In genomic region chr1:109659997-109660755, GRCh38 we compare ENCODE assay signal across 17 cellular contexts. TPM values are rescaled to one million over a fixed set of nuclear protein-coding genes. Genes with fewer than 3 reads are reported as not detected.
DNase-seq lines count a peak whose midpoint lies in the region; ATAC-seq and TF ChIP-seq lines count a peak whose summit lies in the region.
"Had no signal": no experiment of that assay in that cellular context is flagged by ENCODE, and none has a peak within 500 bp of the region (broad histone marks: within the 10 kb centered on the region; RNA-seq: fewer than 3 reads in every experiment).

No MANE protein-coding gene starts in this region.

- peak overlapping the region; percentile 72 for H3K4me3 Mint-ChIP-seq in nephron progenitor cell
- H3K4me3 Mint-ChIP-seq in CD4-positive, alpha-beta T cell = no peak overlapping the region
- H3K4me3 Mint-ChIP-seq: endodermal cell, natural killer cell had no signal

- TF ChIP-seq CTCF in nephron progenitor cell (IDR thresholded peaks at IDR 0.05) (no peak), gastroesophageal sphincter (IDR thresholded peaks at IDR 0.05) (no peak)
- TF ChIP-seq CTCF in CD4-positive, alpha-beta T cell (IDR thresholded peaks at IDR 0.05) = no peak

- peaks cover 3% of the 10 kb centered on the region for H3K27me3 Mint-ChIP-seq in nephron progenitor cell (ENCODE audit: low read depth, poor library complexity)
- no peaks in the 10 kb centered on the region for H3K27me3 Mint-ChIP-seq in CD4-positive, alpha-beta T cell
- H3K27me3 Mint-ChIP-seq: CD4-positive, CD25-positive, alpha-beta regulatory T cell had no signal

- TF ChIP-seq EP300 in gastroesophageal sphincter (IDR thresholded peaks at IDR 0.05) = no peak

- H3K4me1 Mint-ChIP-seq in nephron progenitor cell = peaks cover 86% of the 10 kb centered on the region
- H3K4me1 Mint-ChIP-seq in CD4-positive, alpha-beta T cell (ENCODE audit: low read depth) = peaks cover 30% of the 10 kb centered on the region
- H3K4me1 Mint-ChIP-seq: endodermal cell had no signal

- peaks cover 8% of the 10 kb centered on the region for H3K36me3 Mint-ChIP-seq in nephron progenitor cell (ENCODE audit: low read depth)
- peaks cover 54% of the 10 kb centered on the region for H3K36me3 Mint-ChIP-seq in CD4-positive, alpha-beta T cell (ENCODE audit: low read depth)
- H3K36me3 Mint-ChIP-seq: CD4-positive, CD25-positive, alpha-beta regulatory T cell; natural killer cell had no signal

- no peak overlapping the region for H3K27ac ChIP-seq in gastroesophageal sphincter
- no peak overlapping the region for H3K27ac ChIP-seq in CD4-positive, alpha-beta T cell (ENCODE audit: low read depth, low read length)
- H3K27ac ChIP-seq: skin epidermis had no signal

- in situ Hi-C loops in G401 (cut with HindIII; ENCODE audit: low sequenced_read_pairs) = no loop called here

- no peaks in the 10 kb centered on the region for H3K27me3 ChIP-seq in gastroesophageal sphincter
- no peaks in the 10 kb centered on the region for H3K27me3 ChIP-seq in CD4-positive, alpha-beta T cell (ENCODE audit: control insufficient read depth, insufficient read depth, low read length)
- H3K27me3 ChIP-seq: gastrocnemius medialis had no signal

- no peak for TF ChIP-seq POLR2A in gastroesophageal sphincter (IDR thresholded peaks at IDR 0.05)

- H3K4me3 ChIP-seq in gastroesophageal sphincter = no peak overlapping the region
- H3K4me3 ChIP-seq: gastrocnemius medialis, skin epidermis had no signal

- CTCF ChIA-PET in CD4-positive, alpha-beta T cell (lab: Charles Lee) = no interaction called here

- DNase-seq in G401 (ENCODE audit: low spot score) (peak; percentile 93), NCI-H2107 (lab: John Stamatoyannopoulos, UW) (peak; percentile 93), amniotic epithelial cell (ENCODE audit: low read depth) (peak; percentile 58), nephron progenitor cell (peak; percentile 53)
- no peak for DNase-seq in CD4-positive, alpha-beta T cell
- DNase-seq: CD4-positive, CD25-positive, alpha-beta regulatory T cell; endodermal cell; gastrocnemius medialis; left colon; natural killer cell; SHP77 treated with DMSO at 0.1 percent for 48 hours had no signal

- H3K9me3 ChIP-seq in gastroesophageal sphincter = no peaks in the 10 kb centered on the region
- no peaks in the 10 kb centered on the region for H3K9me3 ChIP-seq in CD4-positive, alpha-beta T cell (ENCODE audit: control insufficient read depth, low read length)
- H3K9me3 ChIP-seq: gastrocnemius medialis had no signal

- peaks cover 0 to 55% of the 10 kb centered on the region in 2 donors for H3K36me3 ChIP-seq in gastroesophageal sphincter

- 86 to 90% methylated on average over 1 to 2 of the region's 5 CpGs for whole genome bisulfite sequencing in gastroesophageal sphincter (ENCODE audit: low coverage in 1 of 2), 2 donors

- peak overlapping the region; percentile 94 for H3K27ac Mint-ChIP-seq in nephron progenitor cell
- H3K27ac Mint-ChIP-seq in CD4-positive, alpha-beta T cell = no peak overlapping the region
- H3K27ac Mint-ChIP-seq: natural killer cell had no signal

- intact Hi-C loops in CD4-positive, alpha-beta T cell (cut with DNase I, micrococcal nuclease) = loop anchor here in 1 of 2 experiments (5.0 kb wide), 1 partner anchor 48 kb away; no protein-coding TSS in a partner anchor

- POLR2A ChIA-PET in CD4-positive, alpha-beta T cell (lab: Charles Lee) = no interaction called here

- H3K4me1 ChIP-seq in gastroesophageal sphincter = peaks cover 0 to 18% (median 6%) of the 10 kb centered on the region in 3 donors

- ATAC-seq in GM21737 (IDR thresholded peaks at IDR 0.05; ENCODE audit: unreplicated experiment) (no peak), gastroesophageal sphincter (no peak), GM21529 (IDR thresholded peaks at IDR 0.05; ENCODE audit: unreplicated experiment) (no peak)
- no peak for ATAC-seq in CD4-positive, alpha-beta T cell (ENCODE audit: poor library complexity)
- ATAC-seq: gastrocnemius medialis, left colon, natural killer cell had no signal

- no peaks in the 10 kb centered on the region for H3K9me3 Mint-ChIP-seq in nephron progenitor cell
- H3K9me3 Mint-ChIP-seq in CD4-positive, alpha-beta T cell = no peaks in the 10 kb centered on the region
- H3K9me3 Mint-ChIP-seq: endodermal cell, natural killer cell had no signal

RNA-seq across cellular contexts. Expression of gene GSTM4, which starts 4.3 kb away (rescaled TPM):
- total RNA-seq in G401 (2014; rRNA removed; shearing (Covaris generic)) = 18.7 and 24.5 TPM in 2 replicates
- 10 to 100 TPM; 21.4 to 71.0 (median 42.4) TPM for total RNA-seq in gastroesophageal sphincter
- total RNA-seq in CD4-positive, alpha-beta T cell = 10 to 100 TPM; 17.7 to 20.7 TPM

RNA-seq across cellular contexts. Expression of gene GSTM2, which starts 7.7 kb away (rescaled TPM):
- 18.2 and 24.6 TPM in 2 replicates for total RNA-seq in G401 (2014; rRNA removed; shearing (Covaris generic))
- total RNA-seq in gastroesophageal sphincter = 10 to 100 TPM; 10.4 to 93.7 (median 42.2) TPM
- 100 to 1,000 TPM; 106 to 107 TPM for total RNA-seq in CD4-positive, alpha-beta T cell

RNA-seq across cellular contexts. Expression of gene GSTM1, which starts 27.4 kb away (rescaled TPM):
- not detected in 2 replicates for total RNA-seq in G401 (2014; rRNA removed; shearing (Covaris generic))
- total RNA-seq in gastroesophageal sphincter = 10 to 100 TPM in 1 of 4 donors, not detected in 3; 33.1 TPM
- total RNA-seq in CD4-positive, alpha-beta T cell = 10 to 100 TPM; 31.9 to 36.2 TPM
- total RNA-seq: left colon, temporal lobe had no signal

RNA-seq across cellular contexts. Expression of gene AMPD2, which starts 40.5 kb away (rescaled TPM):
- 90.0 and 101 TPM in 2 replicates for total RNA-seq in G401 (2014; rRNA removed; shearing (Covaris generic))
- 10 to 100 TPM; 28.9 to 38.0 (median 35.6) TPM for total RNA-seq in gastroesophageal sphincter
- total RNA-seq in CD4-positive, alpha-beta T cell = 100 to 1,000 TPM; 170 to 191 TPM

RNA-seq across cellular contexts. Expression of gene GNAT2, which starts 40.8 kb away (rescaled TPM):
- not detected in 2 replicates for total RNA-seq in G401 (2014; rRNA removed; shearing (Covaris generic))
- not detected for total RNA-seq in gastroesophageal sphincter
- not detected for total RNA-seq in CD4-positive, alpha-beta T cell
- total RNA-seq: CD4-positive, CD25-positive, alpha-beta regulatory T cell; endodermal cell; gastrocnemius medialis; natural killer cell; NCI-H460; temporal lobe had no signal

Comparison
In these comparisons a context has a peak if more than half of its experiments do, and no peak if none do; other contexts are left out.
1. DNase-seq: peak in G401 (single experiment), NCI-H2107 (single experiment), amniotic epithelial cell (single experiment) and nephron progenitor cell (single experiment); none in CD4-positive, alpha-beta T cell (0 of 10).